In genomic region chr7:107045195-107045960, GRCh38 we compare ENCODE assay signal across 8 cellular contexts. TPM values are rescaled to one million over a fixed set of nuclear protein-coding genes. Genes with fewer than 3 reads are reported as not detected.
DNase-seq lines count a peak whose midpoint lies in the region; ATAC-seq and TF ChIP-seq lines count a peak whose summit lies in the region.

No MANE protein-coding gene starts in this region.

- TF ChIP-seq POLR2A in esophagus muscularis mucosa (IDR thresholded peaks at IDR 0.05; ENCODE audit: low read depth): no peak

- H3K4me3 ChIP-seq in SJSA1: peak overlapping the region; percentile 57
- peak overlapping the region; percentile 69 to 95 (median 92) for H3K4me3 ChIP-seq in esophagus muscularis mucosa
- peak overlapping the region; percentile 67 for H3K4me3 ChIP-seq in osteoblast (ENCODE audit: insufficient read depth, low read length)

- H3K9me3 Mint-ChIP-seq in activated CD4-positive, alpha-beta T cell treated with anti-CD3 and anti-CD28 coated beads, Interleukin-2, amount 10 ng/mL, durations not matched to agents 24 days and 14 days: no peaks in the 10 kb centered on the region

- no peaks in the 10 kb centered on the region for H3K36me3 Mint-ChIP-seq in activated CD4-positive, alpha-beta T cell treated with anti-CD3 and anti-CD28 coated beads, Interleukin-2, amount 10 ng/mL, durations not matched to agents 24 days and 14 days (ENCODE audit: low read depth)

- DNase-seq in activated CD4-positive, alpha-beta T cell treated with anti-CD3 and anti-CD28 coated beads, Interleukin-2, amount 10 ng/mL, durations not matched to agents 24 days and 14 days: no peak
- DNase-seq in activated CD4-positive, alpha-beta T cell treated with anti-CD3 and anti-CD28 coated beads, Interleukin-2, amount 50 U/mL, for 1 hour: no peak
- no peak for DNase-seq in SJSA1 (ENCODE audit: low read depth in 1 of 2, low spot score in 2 of 2)
- DNase-seq in esophagus muscularis mucosa (ENCODE audit: extremely low spot score): no peak
- peak; percentile 72 for DNase-seq in osteoblast (ENCODE audit: insufficient read length, low spot score, missing footprints)
- no peak for DNase-seq in activated CD8-positive, alpha-beta memory T cell treated with anti-CD3 and anti-CD28 coated beads for 24 hours

- H3K27ac Mint-ChIP-seq in activated CD4-positive, alpha-beta T cell treated with anti-CD3 and anti-CD28 coated beads, Interleukin-2, amount 10 ng/mL, durations not matched to agents 24 days and 14 days: no peak overlapping the region

- no peak for TF ChIP-seq EP300 in esophagus muscularis mucosa (IDR thresholded peaks at IDR 0.05)

- no peaks in the 10 kb centered on the region for H3K9me3 ChIP-seq in SJSA1 (replicated peaks)
- H3K9me3 ChIP-seq in esophagus muscularis mucosa: no peaks in the 10 kb centered on the region
- H3K9me3 ChIP-seq in osteoblast (ENCODE audit: low read depth, low read length): no peaks in the 10 kb centered on the region

- peaks cover 7% of the 10 kb centered on the region for H3K4me1 Mint-ChIP-seq in activated CD4-positive, alpha-beta T cell treated with anti-CD3 and anti-CD28 coated beads, Interleukin-2, amount 10 ng/mL, durations not matched to agents 24 days and 14 days

- no peaks in the 10 kb centered on the region for H3K79me2 ChIP-seq in osteoblast (ENCODE audit: insufficient read depth, low read length)

- H3K27me3 Mint-ChIP-seq in activated CD4-positive, alpha-beta T cell treated with anti-CD3 and anti-CD28 coated beads, Interleukin-2, amount 10 ng/mL, durations not matched to agents 24 days and 14 days: peaks cover 53% of the 10 kb centered on the region

- WGBS in esophagus muscularis mucosa: 1% methylated on average over 22 of the region's 29 CpGs

- H3K36me3 ChIP-seq in SJSA1 (no peaks in the 10 kb centered on the region), esophagus muscularis mucosa (no peaks in the 10 kb centered on the region), osteoblast (ENCODE audit: insufficient read depth, low read length) (no peaks in the 10 kb centered on the region)

- no peaks in the 10 kb centered on the region for H4K20me1 ChIP-seq in osteoblast (ENCODE audit: insufficient read depth, low read length)

- H3K27ac ChIP-seq in SJSA1 (no peak overlapping the region), esophagus muscularis mucosa (replicated peaks in 1 of 4) (peak overlapping the region; percentile 77 to 93 (median 91)), osteoblast (ENCODE audit: low read depth, low read length) (no peak overlapping the region)

- ATAC-seq in HG03432 (IDR thresholded peaks at IDR 0.05; ENCODE audit: unreplicated experiment) (no peak), GM21447 (IDR thresholded peaks at IDR 0.05; ENCODE audit: unreplicated experiment) (no peak)

- no peak for TF ChIP-seq CTCF in esophagus muscularis mucosa (IDR thresholded peaks at IDR 0.05)
- no peak for TF ChIP-seq CTCF in osteoblast (IDR thresholded peaks at IDR 0.05; ENCODE audit: extremely low read depth, low read depth, low read length)

- peak overlapping the region; percentile 85 for H3K4me3 Mint-ChIP-seq in activated CD4-positive, alpha-beta T cell treated with anti-CD3 and anti-CD28 coated beads, Interleukin-2, amount 10 ng/mL, durations not matched to agents 24 days and 14 days

- H3K27me3 ChIP-seq in SJSA1 (replicated peaks) (no peaks in the 10 kb centered on the region; the same call in 1 of the 2 replicates), esophagus muscularis mucosa (no peaks in the 10 kb centered on the region), osteoblast (ENCODE audit: insufficient read depth, low read length) (peaks cover 34% of the 10 kb centered on the region)

- H3K4me1 ChIP-seq in SJSA1 (replicated peaks): peaks cover 19% of the 10 kb centered on the region
- H3K4me1 ChIP-seq in esophagus muscularis mucosa: peaks cover 14 to 44% (median 36%) of the 10 kb centered on the region in 4 donors
- peaks cover 13% of the 10 kb centered on the region for H3K4me1 ChIP-seq in osteoblast (ENCODE audit: insufficient read depth, low read length)

- peak overlapping the region; percentile 74 for H2AFZ ChIP-seq in osteoblast (ENCODE audit: low read length)

- peak overlapping the region; percentile 84 for H3K4me2 ChIP-seq in osteoblast (ENCODE audit: insufficient read depth, low read length)

- intact Hi-C loops in activated CD4-positive, alpha-beta T cell treated with anti-CD3 and anti-CD28 coated beads, Interleukin-2, amount 10 ng/mL, durations not matched to agents 24 days and 14 days (cut with micrococcal nuclease): no loop called here
- intact Hi-C loops in esophagus muscularis mucosa (cut with DNase I): loop anchor here (10.0 kb wide), 1 partner anchor 99 kb away; no protein-coding TSS in a partner anchor

RNA-seq across cellular contexts. Expression of gene PRKAR2B, which starts 0.9 kb away (rescaled TPM):
- 0.54 and 0.77 TPM in 2 replicates for total RNA-seq in activated CD4-positive, alpha-beta T cell treated with anti-CD3 and anti-CD28 coated beads, Interleukin-2, amount 10 ng/mL, durations not matched to agents 24 days and 14 days
- total RNA-seq in SJSA1 (2014; rRNA removed; shearing (Covaris generic)): 6.2 and 15.4 TPM in 2 replicates
- total RNA-seq in esophagus muscularis mucosa (100 to 1,000 TPM in 2 of 4 donors, 10 to 100 TPM in 2; 89.5 to 127 (median 102) TPM), osteoblast (2.4 and 2.5 TPM in 2 replicates)

Comparison
In these comparisons a context has a peak if more than half of its experiments do, and no peak if none do; other contexts are left out.
1. H3K27ac ChIP-seq: peak in esophagus muscularis mucosa (4 of 4); none in SJSA1 (single experiment) and osteoblast (single experiment).
2. Peak in every context shown above with its lines, with median percentiles within 50 percentile points of each other: H3K4me3 ChIP-seq.